Comparison of ENCODE assay signal across 1 cellular context in genomic region chr21:45474323-45474950, GRCh38.
TF ChIP-seq lines count a peak whose summit lies in the region.

No MANE protein-coding gene starts in this region.

TF ChIP-seq in HEK293, 187 proteins besides CTCF, POLR2A, EP300 and RAD21 (continued from another document and continues in another):
- TF ChIP-seq ZNF280C (tag by site-specific recombination; IDR thresholded peaks at IDR 0.05), result peak; percentile 55; the same call in 1 of the 2 replicates
- TF ChIP-seq ZNF26 (tag by site-specific recombination; IDR thresholded peaks at IDR 0.05), result no peak
- TF ChIP-seq GFI1B (tag by site-specific recombination; IDR thresholded peaks at IDR 0.05), result no peak
- no peak for TF ChIP-seq ZNF10 (tag by site-specific recombination; IDR thresholded peaks at IDR 0.05)
- no peak for TF ChIP-seq ZNF777 (tag by site-specific recombination; IDR thresholded peaks at IDR 0.05; ENCODE audit: borderline replicate concordance)
- no peak for TF ChIP-seq PRDM6 (tag by site-specific recombination; IDR thresholded peaks at IDR 0.05)
- TF ChIP-seq ZNF311 (tag by site-specific recombination; IDR thresholded peaks at IDR 0.05; ENCODE audit: borderline replicate concordance), result peak; percentile 93
- peak; percentile 88 for TF ChIP-seq ZNF148 (tag by site-specific recombination; IDR thresholded peaks at IDR 0.05; ENCODE audit: borderline replicate concordance)
- no peak for TF ChIP-seq ZBTB11 (tag by site-specific recombination; conservative IDR thresholded peaks at IDR 0.05; ENCODE audit: low read depth)
- TF ChIP-seq PRDM1 (tag by site-specific recombination; IDR thresholded peaks at IDR 0.05), result no peak
- no peak for TF ChIP-seq ZBTB20 (tag by site-specific recombination; IDR thresholded peaks at IDR 0.05)
- TF ChIP-seq SALL2 (tag by site-specific recombination; IDR thresholded peaks at IDR 0.05; ENCODE audit: borderline replicate concordance), result peak; percentile 84; the same call in 1 of the 2 replicates
- TF ChIP-seq ZNF473 (tag by site-specific recombination; IDR thresholded peaks at IDR 0.05), result peak; percentile 91; the same call in 1 of the 2 replicates
- no peak for TF ChIP-seq ZNF747 (tag by site-specific recombination; IDR thresholded peaks at IDR 0.05)
- no peak for TF ChIP-seq ZNF324 (tag by site-specific recombination; IDR thresholded peaks at IDR 0.05)
- TF ChIP-seq TRIM28 (IDR thresholded peaks at IDR 0.05; ENCODE audit: borderline replicate concordance, low read length), result no peak
- no peak for TF ChIP-seq ZBTB6 (tag by site-specific recombination; IDR thresholded peaks at IDR 0.05)
- TF ChIP-seq ZNF426 (tag by site-specific recombination; IDR thresholded peaks at IDR 0.05), result no peak
- TF ChIP-seq ZNF174 (tag by site-specific recombination; IDR thresholded peaks at IDR 0.05), result no peak
- TF ChIP-seq ZNF580 (tag by site-specific recombination; IDR thresholded peaks at IDR 0.05), result no peak
- TF ChIP-seq ZBTB7A (tag by site-specific recombination; IDR thresholded peaks at IDR 0.05; ENCODE audit: low read depth), result peak; percentile 39; the same call in 1 of the 2 replicates
- TF ChIP-seq ZNF239 (tag by site-specific recombination; IDR thresholded peaks at IDR 0.05), result peak; percentile 48; the same call in 1 of the 2 replicates
- no peak for TF ChIP-seq YY1 (tag by site-specific recombination; IDR thresholded peaks at IDR 0.05)
- TF ChIP-seq ZNF184 (tag by site-specific recombination; IDR thresholded peaks at IDR 0.05), result no peak
- no peak for TF ChIP-seq HIC1 (tag by site-specific recombination; IDR thresholded peaks at IDR 0.05)
- 0 out of 2 replicates have a peak, but pooled peaks have one; percentile 35 for TF ChIP-seq ZNF514 (tag by site-specific recombination; IDR thresholded peaks at IDR 0.05)
- no peak for TF ChIP-seq SCRT1 (tag by site-specific recombination; IDR thresholded peaks at IDR 0.05; ENCODE audit: borderline replicate concordance)
- no peak; the same call in 1 of the 2 replicates for TF ChIP-seq ZNF768 (tag by site-specific recombination; IDR thresholded peaks at IDR 0.05)
- no peak for TF ChIP-seq KLF16 (tag by site-specific recombination; IDR thresholded peaks at IDR 0.05)
- no peak for TF ChIP-seq SETDB1 (IDR thresholded peaks at IDR 0.05; ENCODE audit: insufficient read length, low read length)
- peak; percentile 50; the same call in 1 of the 2 replicates for TF ChIP-seq ZNF639 (tag by site-specific recombination; IDR thresholded peaks at IDR 0.05)
- TF ChIP-seq INSM2 (tag by site-specific recombination; IDR thresholded peaks at IDR 0.05), result no peak
- no peak for TF ChIP-seq EGR2 (tag by site-specific recombination; IDR thresholded peaks at IDR 0.05; ENCODE audit: low read depth)
- no peak for TF ChIP-seq ATF2 (tag by site-specific recombination; IDR thresholded peaks at IDR 0.05; ENCODE audit: low read depth)
- no peak for TF ChIP-seq KLF7 (tag by site-specific recombination; IDR thresholded peaks at IDR 0.05; ENCODE audit: borderline replicate concordance)
- TF ChIP-seq ZNF776 (tag by site-specific recombination; IDR thresholded peaks at IDR 0.05; ENCODE audit: borderline replicate concordance), result 0 out of 2 replicates have a peak, but pooled peaks have one; percentile 56
- no peak for TF ChIP-seq ZSCAN16 (tag by site-specific recombination; IDR thresholded peaks at IDR 0.05)
- no peak for TF ChIP-seq GLIS1 (tag by site-specific recombination; IDR thresholded peaks at IDR 0.05)
- no peak for TF ChIP-seq ZBTB48 (tag by site-specific recombination; IDR thresholded peaks at IDR 0.05)
- no peak for TF ChIP-seq KLF8 (tag by site-specific recombination; IDR thresholded peaks at IDR 0.05)
- no peak for TF ChIP-seq MZF1 (tag by site-specific recombination; IDR thresholded peaks at IDR 0.05; ENCODE audit: borderline replicate concordance)
